Comparison of ENCODE assay signal across 2 cellular contexts in the genomic region with DNA sequence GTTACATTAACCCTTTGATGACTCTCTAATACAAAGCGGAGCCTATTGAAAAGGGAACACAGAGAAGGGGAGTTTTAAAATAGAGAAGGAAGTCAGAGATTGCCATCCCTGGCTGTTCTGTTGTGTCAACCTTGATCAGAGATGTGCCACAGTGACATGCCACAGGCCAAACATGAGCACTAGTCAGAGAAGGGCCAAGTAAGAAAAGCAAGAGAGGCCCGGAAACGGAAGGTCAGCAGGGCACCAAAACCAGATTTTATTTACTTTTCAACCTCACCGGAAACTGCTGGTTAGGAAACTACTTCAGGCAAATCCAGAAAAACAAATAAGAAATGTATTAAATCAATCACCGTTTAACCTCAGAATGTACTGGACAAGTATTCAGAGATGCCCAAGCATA.
TF ChIP-seq lines count a peak whose summit lies in the region.

No MANE protein-coding gene starts in this region.

TF ChIP-seq in GM23338, 12 proteins besides CTCF, POLR2A, EP300 and RAD21:
- no peak for TF ChIP-seq POLR2AphosphoS5 (IDR thresholded peaks at IDR 0.05; ENCODE audit: low read depth)
- TF ChIP-seq EZH2 (IDR thresholded peaks at IDR 0.05; ENCODE audit: low read depth, unreplicated experiment), result no peak

TF ChIP-seq in endothelial cell of umbilical vein, 7 proteins besides CTCF, POLR2A, EP300 and RAD21:
- TF ChIP-seq EZH2 (IDR thresholded peaks at IDR 0.05; ENCODE audit: borderline replicate concordance, low read depth, low read length, severe bottlenecking) (no peak), FOS (IDR thresholded peaks at IDR 0.05; ENCODE audit: borderline replicate concordance, insufficient read depth, low read length) (no peak), MYC (IDR thresholded peaks at IDR 0.05; ENCODE audit: low read depth, low read length) (no peak), POLR2AphosphoS5 (IDR thresholded peaks at IDR 0.05; ENCODE audit: insufficient read depth, low read depth, low read length) (no peak), JUN (IDR thresholded peaks at IDR 0.05; ENCODE audit: borderline replicate concordance, insufficient read depth, insufficient read length, low read depth) (no peak), GATA2 (IDR thresholded peaks at IDR 0.05; ENCODE audit: insufficient read depth, insufficient read length, low read depth, low read length) (no peak)
- TF ChIP-seq, protein P1, sequence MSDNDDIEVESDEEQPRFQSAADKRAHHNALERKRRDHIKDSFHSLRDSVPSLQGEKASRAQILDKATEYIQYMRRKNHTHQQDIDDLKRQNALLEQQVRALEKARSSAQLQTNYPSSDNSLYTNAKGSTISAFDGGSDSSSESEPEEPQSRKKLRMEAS (IDR thresholded peaks at IDR 0.05; ENCODE audit: insufficient read depth, insufficient read length), result no peak
